ENCODE assay signal across 8 cellular contexts in the genomic region with DNA sequence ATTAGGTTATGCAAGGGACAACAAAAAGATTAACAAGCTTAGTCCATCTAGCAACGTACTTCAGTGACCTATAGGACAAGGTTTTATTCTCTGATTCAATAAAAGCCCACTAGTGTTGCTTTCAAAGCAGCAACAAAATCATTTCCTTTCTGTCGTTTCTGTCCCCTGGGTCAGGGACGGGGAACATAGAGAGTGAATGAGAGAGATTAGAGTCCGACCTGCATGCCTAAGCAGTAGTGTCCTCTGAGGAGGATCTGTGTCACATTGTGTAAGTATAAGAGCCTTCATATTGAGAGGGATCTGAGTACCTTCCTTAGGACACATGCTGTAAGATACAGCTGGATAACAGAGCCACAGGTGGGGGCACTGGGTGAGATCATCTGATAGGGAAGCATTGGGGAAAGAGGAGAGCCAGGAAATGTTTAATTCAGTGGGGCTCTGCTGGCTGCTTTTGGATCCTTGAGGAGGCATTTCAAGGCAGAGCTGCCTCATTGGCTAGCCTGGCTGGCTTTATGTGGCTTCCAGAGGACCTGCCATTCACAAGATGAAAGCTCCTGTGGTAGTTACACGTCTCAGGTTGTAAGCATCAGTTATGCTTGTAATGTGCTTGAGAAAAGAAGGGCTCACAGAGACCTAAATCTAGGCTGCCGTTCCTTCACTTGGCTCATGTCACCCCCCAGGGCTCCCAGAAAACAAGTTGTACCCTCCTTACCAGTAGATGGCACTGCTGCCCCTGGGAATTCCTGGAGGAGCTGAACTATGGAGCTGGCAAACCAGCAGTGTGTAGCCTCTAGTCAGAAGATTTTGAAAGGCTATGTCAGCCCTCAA.
DNase-seq lines count a peak whose midpoint lies in the region; ATAC-seq lines count a peak whose summit lies in the region.

No MANE protein-coding gene starts in this region.

- in situ Hi-C loops in T47D (cut with HindIII; ENCODE audit: low pct_unique_long_range_greater_than_20kb, low sequenced_read_pairs): no loop called here

- DNase-seq in activated T-cell treated with anti-CD3 and anti-CD28 coated beads for 48 hours (ENCODE audit: low read depth) (peak; percentile 28), HS-5 (ENCODE audit: low read depth) (peak; percentile 52), NCI-H82 (lab: John Stamatoyannopoulos, UW) (peak; percentile 95), T47D (ENCODE audit: low read depth in 1 of 2, low spot score in 1 of 2) (peak; percentile 88 to 92), iris pigment epithelial cell (ENCODE audit: low read depth) (peak; percentile 70)
- no peak for DNase-seq in activated T-cell treated with anti-CD3 and anti-CD28 coated beads, Interleukin-2, amount 50 U/mL, for 1 hour
- DNase-seq in stimulated activated CD4-positive, alpha-beta T cell treated with anti-CD3 and anti-CD28 coated beads, Interleukin-2, amount 100 ng/mL, for 48 hours: peak; percentile 16 to 30

- no peak for ATAC-seq in HG03354 (IDR thresholded peaks at IDR 0.05; ENCODE audit: poor library complexity, severe bottlenecking, unreplicated experiment)
